In genomic region chr2:120675460-120676130, GRCh38 we compare ENCODE assay signal across 9 cellular contexts.
A peak's percentile ranks its signal among the peaks of the same experiment; 100 is the strongest.
DNase-seq lines count a peak whose midpoint lies in the region; ATAC-seq, FAIRE-seq and TF ChIP-seq lines count a peak whose summit lies in the region.
"Had no signal": no experiment of that assay in that cellular context is flagged by ENCODE, and none has a peak within 500 bp of the region (broad histone marks: within the 10 kb centered on the region; RNA-seq: fewer than 3 reads in every experiment).

No MANE protein-coding gene starts in this region.

- no peak for TF ChIP-seq POLR2A in K562 (conservative IDR thresholded peaks at IDR 0.05)

- H3K9me3 ChIP-seq in Caco-2 = no peaks in the 10 kb centered on the region
- H3K9me3 ChIP-seq in K562 (replicated peaks; ENCODE audit: control insufficient read depth, insufficient read depth, low read depth, low read length) = no peaks in the 10 kb centered on the region
- no peaks in the 10 kb centered on the region for H3K9me3 ChIP-seq in keratinocyte (ENCODE audit: control insufficient read depth, low read depth, low read length)

- TF ChIP-seq CTCF in Caco-2 (IDR thresholded peaks at IDR 0.05; ENCODE audit: insufficient read depth in 1 of 2, low read depth in 1 of 2, low read length in 1 of 2, severe bottlenecking in 1 of 2, unreplicated experiment in 1 of 2) (peak; percentile 67 to 78), K562 (IDR thresholded peaks at IDR 0.05 in 2 of 3, conservative IDR thresholded peaks at IDR 0.05 in 1 of 3; ENCODE audit: insufficient read depth in 2 of 3, low read depth in 1 of 3, low read length in 3 of 3) (peak; percentile 69 to 76 (median 76)), keratinocyte (optimal IDR thresholded peaks at IDR 0.05 in 1 of 3, IDR thresholded peaks at IDR 0.05 in 1 of 3, conservative IDR thresholded peaks at IDR 0.05 in 1 of 3; ENCODE audit: extremely low read depth in 1 of 3, insufficient read depth in 2 of 3, low read length in 3 of 3) (peak; percentile 78 to 88 (median 82))

- H3K4me3 ChIP-seq in Caco-2 (ENCODE audit: low read depth, low read length) = no peak overlapping the region
- no peak overlapping the region for H3K4me3 ChIP-seq in K562
- H3K4me3 ChIP-seq in keratinocyte (ENCODE audit: control insufficient read depth in 2 of 3, extremely low read depth in 1 of 3, insufficient read depth in 2 of 3, low read depth in 1 of 3, low read length in 3 of 3) = no peak overlapping the region

- H3K9me3 Mint-ChIP-seq in Caco-2 (ENCODE audit: unreplicated experiment) = no peaks in the 10 kb centered on the region

- H3K9ac ChIP-seq in K562 (ENCODE audit: insufficient read depth in 1 of 2, low read depth in 2 of 2, low read length in 2 of 2) = no peak overlapping the region; a peak in 1 of 4 replicates
- H3K9ac ChIP-seq in keratinocyte (ENCODE audit: control insufficient read depth, extremely low read depth, insufficient read depth, low read length) = no peak overlapping the region

- H3K9me1 ChIP-seq in K562 (ENCODE audit: control insufficient read depth, insufficient read depth, low read length) (no peaks in the 10 kb centered on the region), keratinocyte (ENCODE audit: control insufficient read depth, extremely low read depth, insufficient read depth, low read length) (no peaks in the 10 kb centered on the region)

- in situ Hi-C loops in K562 (cut with MboI) = loop anchor here (10.0 to 25.0 kb wide), 2 partner anchors 331 to 662 kb away; partner anchors contain the start of gene INHBB

- no peak overlapping the region for H3K27ac Mint-ChIP-seq in Caco-2 (ENCODE audit: unreplicated experiment)

- H3K27me3 ChIP-seq in Caco-2 (replicated peaks; ENCODE audit: control insufficient read depth, insufficient read depth, low read length) (no peaks in the 10 kb centered on the region), K562 (ENCODE audit: control insufficient read depth in 2 of 2, insufficient read depth in 2 of 2, low read length in 2 of 2) (peaks cover 2 to 51% of the 10 kb centered on the region in 2 experiments; a peak in 4 of 5 replicates), keratinocyte (ENCODE audit: control insufficient read depth, extremely low read depth, insufficient read depth, low read length) (peaks cover 20% of the 10 kb centered on the region)

- CTCF ChIA-PET in Caco-2 (lab: Charles Lee) (interaction anchor here (0.5 to 4.1 kb wide), 3 partner anchors 154 to 333 kb away, joined by 3 to 31 read pairs (median 3); no protein-coding TSS in a partner anchor), K562 (lab: Yijun Ruan, JAX; ENCODE audit: low intra/inter-chr PET ratio) (interaction anchor here (0.7 to 1.2 kb wide), 3 partner anchors 239 to 332 kb away, joined by 3 to 4 read pairs (median 3); no protein-coding TSS in a partner anchor)

- dilution Hi-C loops in keratinocyte (cut with MboI; ENCODE audit: extremely low pct_ligation_motif_present, low sequenced_read_pairs) = no loop called here

- H3K27me3 Mint-ChIP-seq in Caco-2 (ENCODE audit: insufficient read depth, unreplicated experiment) = no peaks in the 10 kb centered on the region

- no peaks in the 10 kb centered on the region for H3K36me3 ChIP-seq in Caco-2 (ENCODE audit: control insufficient read depth, insufficient read depth, low read length)
- H3K36me3 ChIP-seq in K562 (ENCODE audit: control insufficient read depth, insufficient read depth, low read length) = no peaks in the 10 kb centered on the region
- H3K36me3 ChIP-seq in keratinocyte (ENCODE audit: control insufficient read depth in 2 of 2, extremely low read depth in 1 of 2, insufficient read depth in 2 of 2, low read length in 2 of 2) = no peaks in the 10 kb centered on the region

- H3K27ac ChIP-seq in K562 (ENCODE audit: extremely low read depth, low read depth, low read length) (no peak overlapping the region), keratinocyte (ENCODE audit: control insufficient read depth, insufficient read depth, low read length) (no peak overlapping the region)

- H3K4me2 ChIP-seq in K562 (ENCODE audit: insufficient read depth, low read length) = no peak overlapping the region
- H3K4me2 ChIP-seq in keratinocyte (ENCODE audit: control insufficient read depth, extremely low read depth, insufficient read depth, low read depth, low read length) = peak overlapping the region; percentile 42

- intact Hi-C loops in Caco-2 (cut with micrococcal nuclease; ENCODE audit: unreplicated experiment) = loop anchor here (1.0 to 2.0 kb wide), 3 partner anchors 123 to 332 kb away; no protein-coding TSS in a partner anchor
- intact Hi-C loops in K562 (cut with micrococcal nuclease) = loop anchor here (10.0 kb wide), 1 partner anchor 361 kb away; no protein-coding TSS in a partner anchor

- WGBS in K562 (ENCODE audit: insufficient coverage, low coverage, missing lambda C conversion rate) = 5% methylated on average over 24 of the region's 26 CpGs

- ATAC-seq in HG03342 (IDR thresholded peaks at IDR 0.05; ENCODE audit: unreplicated experiment) = peak; percentile 56
- peak; percentile 85 for ATAC-seq in K562
- no peak for ATAC-seq in GM19324 (IDR thresholded peaks at IDR 0.05; ENCODE audit: low FRiP score, unreplicated experiment)

- DNase-seq in Caco-2 (peak; percentile 63 to 83), SKM-1 (lab: John Stamatoyannopoulos, UW; ENCODE audit: unreplicated experiment) (peak; percentile 72), K562 (ENCODE audit: extremely low read depth in 1 of 4, low spot score in 3 of 4) (peak; percentile 55 to 79 (median 78)), keratinocyte (ENCODE audit: low read depth, low spot score) (peak; percentile 28), dedifferentiated amniotic fluid mesenchymal stem cell (ENCODE audit: extremely low spot score) (no peak)
- DNase-seq in stimulated activated CD4-positive, alpha-beta T cell treated with anti-CD3 and anti-CD28 coated beads, Interleukin-4, amount 100 ng/mL, for 1 hour = peak; percentile 50

- POLR2A ChIA-PET in Caco-2 (lab: Charles Lee) (no interaction called here), K562 (lab: Yijun Ruan, JAX) (no interaction called here)

- peaks cover 4% of the 10 kb centered on the region for H3K4me1 Mint-ChIP-seq in Caco-2 (ENCODE audit: low read depth, unreplicated experiment)

- H3K4me3 Mint-ChIP-seq in Caco-2 (ENCODE audit: unreplicated experiment) = no peak overlapping the region

- H3K79me2 ChIP-seq in K562 (ENCODE audit: control insufficient read depth, insufficient read depth, low read length) (no peaks in the 10 kb centered on the region), keratinocyte (ENCODE audit: control insufficient read depth, insufficient read depth, low read length) (no peaks in the 10 kb centered on the region)

- H3K4me1 ChIP-seq in Caco-2 = no peaks in the 10 kb centered on the region
- H3K4me1 ChIP-seq in K562 (replicated peaks in 1 of 2; ENCODE audit: control insufficient read depth in 2 of 2, insufficient read depth in 2 of 2, low read length in 2 of 2) = peaks cover 0 to 11% of the 10 kb centered on the region in 2 experiments; a peak in 2 of 5 replicates
- H3K4me1 ChIP-seq in keratinocyte (ENCODE audit: control insufficient read depth, extremely low read depth, insufficient read depth, low read length) = no peaks in the 10 kb centered on the region

- peak; percentile 58 for FAIRE-seq in K562 (lab: Jason Lieb, UNC)
- FAIRE-seq in keratinocyte (lab: Jason Lieb, UNC) = peak; percentile 36
- FAIRE-seq: islet of Langerhans had no signal

- peak; percentile 42 to 71; a peak in 3 of 4 replicates for TF ChIP-seq RAD21 in K562 (CRISPR knock-in tag; conservative IDR thresholded peaks at IDR 0.05 in 1 of 2, IDR thresholded peaks at IDR 0.05 in 1 of 2)

- no TSS peak for BruUV-seq in Caco-2 (replicated peaks; lab: Mats Ljungman, UMichigan)
- no TSS peak for BruUV-seq in K562 (replicated peaks; lab: Mats Ljungman, UMichigan)

- TF ChIP-seq EP300 in K562 (IDR thresholded peaks at IDR 0.05; ENCODE audit: low read length) = no peak

- peaks cover 6% of the 10 kb centered on the region for H3K36me3 Mint-ChIP-seq in Caco-2 (ENCODE audit: insufficient read depth, unreplicated experiment)

- H2AFZ ChIP-seq in K562 (ENCODE audit: low read depth, low read length) (no peak overlapping the region), keratinocyte (ENCODE audit: control insufficient read depth, low read length) (no peak overlapping the region)

- peaks cover 9% of the 10 kb centered on the region for H4K20me1 ChIP-seq in K562 (replicated peaks; ENCODE audit: control insufficient read depth, insufficient read depth, low read length)
- H4K20me1 ChIP-seq in keratinocyte (ENCODE audit: control insufficient read depth, extremely low read depth, insufficient read depth, low read length) = no peaks in the 10 kb centered on the region

TF ChIP-seq in K562, 482 proteins besides CTCF, POLR2A, EP300 and RAD21 (continues in another document):
- TF ChIP-seq, protein P1, sequence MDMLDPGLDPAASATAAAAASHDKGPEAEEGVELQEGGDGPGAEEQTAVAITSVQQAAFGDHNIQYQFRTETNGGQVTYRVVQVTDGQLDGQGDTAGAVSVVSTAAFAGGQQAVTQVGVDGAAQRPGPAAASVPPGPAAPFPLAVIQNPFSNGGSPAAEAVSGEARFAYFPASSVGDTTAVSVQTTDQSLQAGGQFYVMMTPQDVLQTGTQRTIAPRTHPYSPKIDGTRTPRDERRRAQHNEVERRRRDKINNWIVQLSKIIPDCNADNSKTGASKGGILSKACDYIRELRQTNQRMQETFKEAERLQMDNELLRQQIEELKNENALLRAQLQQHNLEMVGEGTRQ (CRISPR knock-in tag; IDR thresholded peaks at IDR 0.05) = peak; percentile 85
- TF ChIP-seq, protein P2, sequence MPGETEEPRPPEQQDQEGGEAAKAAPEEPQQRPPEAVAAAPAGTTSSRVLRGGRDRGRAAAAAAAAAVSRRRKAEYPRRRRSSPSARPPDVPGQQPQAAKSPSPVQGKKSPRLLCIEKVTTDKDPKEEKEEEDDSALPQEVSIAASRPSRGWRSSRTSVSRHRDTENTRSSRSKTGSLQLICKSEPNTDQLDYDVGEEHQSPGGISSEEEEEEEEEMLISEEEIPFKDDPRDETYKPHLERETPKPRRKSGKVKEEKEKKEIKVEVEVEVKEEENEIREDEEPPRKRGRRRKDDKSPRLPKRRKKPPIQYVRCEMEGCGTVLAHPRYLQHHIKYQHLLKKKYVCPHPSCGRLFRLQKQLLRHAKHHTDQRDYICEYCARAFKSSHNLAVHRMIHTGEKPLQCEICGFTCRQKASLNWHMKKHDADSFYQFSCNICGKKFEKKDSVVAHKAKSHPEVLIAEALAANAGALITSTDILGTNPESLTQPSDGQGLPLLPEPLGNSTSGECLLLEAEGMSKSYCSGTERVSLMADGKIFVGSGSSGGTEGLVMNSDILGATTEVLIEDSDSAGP (CRISPR knock-in tag; IDR thresholded peaks at IDR 0.05) = no peak
- TF ChIP-seq KLF16 (IDR thresholded peaks at IDR 0.05) (0 out of 2 replicates have a peak, but pooled peaks have one; percentile 11), CEBPB (tag; IDR thresholded peaks at IDR 0.05) (peak; percentile 15; the same call in 1 of the 2 replicates), L3MBTL2 (IDR thresholded peaks at IDR 0.05) (peak; percentile 56; the same call in 1 of the 2 replicates), SMARCA5 (IDR thresholded peaks at IDR 0.05) (peak; percentile 79), SNIP1 (IDR thresholded peaks at IDR 0.05; ENCODE audit: low read depth) (no peak), FOXA1 (IDR thresholded peaks at IDR 0.05; ENCODE audit: borderline replicate concordance) (no peak)
